17 cellular contexts compared by ENCODE assay signal in genomic region chr13:48560657-48561337, GRCh38. TPM values are rescaled to one million over a fixed set of nuclear protein-coding genes. Genes with fewer than 3 reads are reported as not detected.
A peak's percentile ranks its signal among the peaks of the same experiment; 100 is the strongest.
DNase-seq lines count a peak whose midpoint lies in the region; ATAC-seq and TF ChIP-seq lines count a peak whose summit lies in the region.
"Had no signal": no experiment of that assay in that cellular context is flagged by ENCODE, and none has a peak within 500 bp of the region (broad histone marks: within the 10 kb centered on the region; RNA-seq: fewer than 3 reads in every experiment).

No MANE protein-coding gene starts in this region.

- H3K27me3 ChIP-seq in BLaER1 (no peaks in the 10 kb centered on the region), DND-41 (ENCODE audit: insufficient read depth, low read length, poor library complexity) (no peaks in the 10 kb centered on the region), thyroid gland (no peaks in the 10 kb centered on the region)
- H3K27me3 ChIP-seq: tibial artery had no signal

- BruUV-seq in OCI-LY7 (replicated peaks; lab: Mats Ljungman, UMichigan) = no TSS peak

- TF ChIP-seq POLR2A in thyroid gland (IDR thresholded peaks at IDR 0.05) = no peak

- H3K36me3 Mint-ChIP-seq in effector memory CD8-positive, alpha-beta T cell (ENCODE audit: insufficient read depth) = peaks cover 14% of the 10 kb centered on the region

- peak; percentile 52 for DNase-seq in DND-41
- DNase-seq in OCI-LY7 (ENCODE audit: low spot score) = no peak
- no peak for DNase-seq in effector memory CD8-positive, alpha-beta T cell
- DNase-seq in thyroid gland = no peak
- no peak for DNase-seq in NCI-H2107 (lab: John Stamatoyannopoulos, UW)
- DNase-seq in NCI-H748 treated with DMSO at 0.1 percent for 48 hours (lab: John Stamatoyannopoulos, UW) = no peak
- DNase-seq: caudate nucleus; effector CD4-positive, alpha-beta T cell; kidney; naive thymus-derived CD4-positive, alpha-beta T cell; NCI-H1694; NCI-H345; tibial artery had no signal

- H3K4me3 Mint-ChIP-seq in effector memory CD8-positive, alpha-beta T cell = peak overlapping the region; percentile 49 to 52

- H3K4me1 Mint-ChIP-seq in effector memory CD8-positive, alpha-beta T cell (ENCODE audit: low read depth in 2 of 2) = peaks cover 37 to 54% of the 10 kb centered on the region in 2 donors

- peak; percentile 15; the same call in 2 of the 3 replicates for ATAC-seq in DND-41 (ENCODE audit: insufficient read depth, low read depth)
- no peak for ATAC-seq in effector memory CD8-positive, alpha-beta T cell (replicated peaks)
- no peak for ATAC-seq in GM19397 (IDR thresholded peaks at IDR 0.05; ENCODE audit: unreplicated experiment)
- ATAC-seq: naive thymus-derived CD4-positive, alpha-beta T cell had no signal

- H3K9me3 ChIP-seq in BLaER1 (peaks cover 5% of the 10 kb centered on the region), DND-41 (ENCODE audit: insufficient read depth, low read length, severe bottlenecking) (peaks cover 2% of the 10 kb centered on the region), OCI-LY7 (ENCODE audit: low read length) (peaks cover 22% of the 10 kb centered on the region), thyroid gland (no peaks in the 10 kb centered on the region)
- H3K9me3 ChIP-seq: tibial artery had no signal

- no peaks in the 10 kb centered on the region for H3K9me3 Mint-ChIP-seq in effector memory CD8-positive, alpha-beta T cell

- H3K4me1 ChIP-seq in BLaER1 (peaks cover 24% of the 10 kb centered on the region), DND-41 (ENCODE audit: insufficient read depth, low read length) (peaks cover 58% of the 10 kb centered on the region), OCI-LY7 (ENCODE audit: insufficient read depth, low read length, poor library complexity, severe bottlenecking) (peaks cover 48% of the 10 kb centered on the region), thyroid gland (no peaks in the 10 kb centered on the region)
- H3K4me1 ChIP-seq: tibial artery had no signal

- H3K27ac Mint-ChIP-seq in effector memory CD8-positive, alpha-beta T cell = peak overlapping the region in 1 of 2 donors; percentile 80
- H3K27ac Mint-ChIP-seq: activated T-helper 2 cell treated with anti-CD3 and anti-CD28 coated beads, Interferon-gamma antibody, Interleukin-2, Interleukin-4, amounts not matched to agents 10 μg/mL and 5 μg/mL and 100 μg/mL, durations not matched to agents 14 hours and 24 hours and 36 hours; progenitor cell of endocrine pancreas had no signal

- H4K20me1 ChIP-seq in BLaER1 = no peaks in the 10 kb centered on the region
- H4K20me1 ChIP-seq in DND-41 (ENCODE audit: insufficient read depth, low read length) = no peaks in the 10 kb centered on the region
- H4K20me1 ChIP-seq in OCI-LY7 (ENCODE audit: insufficient read depth, low read length) = no peaks in the 10 kb centered on the region

- H3K36me3 ChIP-seq in BLaER1 (no peaks in the 10 kb centered on the region), DND-41 (ENCODE audit: insufficient read depth, low read length) (no peaks in the 10 kb centered on the region), OCI-LY7 (ENCODE audit: insufficient read depth, low read length) (no peaks in the 10 kb centered on the region; the same call in 1 of the 2 replicates), thyroid gland (no peaks in the 10 kb centered on the region)
- H3K36me3 ChIP-seq: tibial artery had no signal

- POLR2A ChIA-PET in OCI-LY7 (lab: Charles Lee) = interaction anchor here (0.6 to 2.7 kb wide), 12 partner anchors 9 to 964 kb away, joined by 3 to 12 read pairs (median 4); no protein-coding TSS in a partner anchor

- H3K27ac ChIP-seq in BLaER1 (no peak overlapping the region), DND-41 (ENCODE audit: low read length) (peak overlapping the region; percentile 70), OCI-LY7 (ENCODE audit: low read depth, low read length, poor library complexity, severe bottlenecking) (peak overlapping the region; percentile 83), thyroid gland (no peak overlapping the region)
- H3K27ac ChIP-seq: tibial artery had no signal

- H3K4me2 ChIP-seq in BLaER1 (peak overlapping the region; percentile 28; the same call in 1 of the 2 replicates), DND-41 (ENCODE audit: insufficient read depth, low read length) (peak overlapping the region; percentile 58), OCI-LY7 (ENCODE audit: low read length) (peak overlapping the region; percentile 81)

- CTCF ChIA-PET in OCI-LY7 (lab: Charles Lee; ENCODE audit: unreplicated experiment) = interaction anchor here (0.7 to 1.2 kb wide), 2 partner anchors 16 to 18 kb away, joined by 3 read pairs; no protein-coding TSS in a partner anchor

- H3K4me3 ChIP-seq in BLaER1 (no peak overlapping the region), DND-41 (ENCODE audit: low read depth in 1 of 2, low read length in 2 of 2) (peak overlapping the region in 1 of 2 experiments; percentile 48; a peak in 2 of 4 replicates), OCI-LY7 (ENCODE audit: low read depth, low read length, poor library complexity, severe bottlenecking) (peak overlapping the region; percentile 35), thyroid gland (replicated peaks in 1 of 3) (no peak overlapping the region)
- H3K4me3 ChIP-seq: tibial artery had no signal

- 80 to 81% methylated on average over 9 of the region's 9 CpGs for WGBS in thyroid gland, 2 donors

- H2AFZ ChIP-seq in DND-41 (ENCODE audit: low read depth, low read length) = no peak overlapping the region
- peak overlapping the region; percentile 75; the same call in 1 of the 2 replicates for H2AFZ ChIP-seq in OCI-LY7 (ENCODE audit: low read length)

- H3K79me2 ChIP-seq in DND-41 (ENCODE audit: insufficient read depth, low read length) = no peaks in the 10 kb centered on the region
- H3K79me2 ChIP-seq in OCI-LY7 (ENCODE audit: insufficient read depth, low read depth, low read length) = no peaks in the 10 kb centered on the region

- intact Hi-C loops in OCI-LY7 (cut with micrococcal nuclease; ENCODE audit: unreplicated experiment) (loop anchor here (5.0 kb wide), 1 partner anchor 523 kb away; the partner anchor contains the start of gene NUDT15), thyroid gland (cut with DNase I) (no loop called here)

- no peaks in the 10 kb centered on the region for H3K9me2 ChIP-seq in OCI-LY7 (ENCODE audit: insufficient read depth, low read length)

- H3K9ac ChIP-seq in BLaER1 (no peak overlapping the region), DND-41 (ENCODE audit: low read depth, low read length) (peak overlapping the region; percentile 31; the same call in 1 of the 2 replicates)

- peaks cover 0 to 8% of the 10 kb centered on the region in 2 donors for H3K27me3 Mint-ChIP-seq in effector memory CD8-positive, alpha-beta T cell

- TF ChIP-seq CTCF in DND-41 (IDR thresholded peaks at IDR 0.05; ENCODE audit: borderline replicate concordance, extremely low read depth, low read length, poor library complexity, severe bottlenecking) (no peak), OCI-LY7 (conservative IDR thresholded peaks at IDR 0.05; ENCODE audit: low read length) (no peak), thyroid gland (IDR thresholded peaks at IDR 0.05) (no peak)

RNA-seq across cellular contexts. Expression of gene RCBTB2, which starts 27.9 kb away (rescaled TPM):
- 4.4 and 9.0 TPM in 2 replicates for total RNA-seq in OCI-LY7 (2014; rRNA removed; shearing (Covaris generic))
- total RNA-seq in OCI-LY7 (2022) = 7.2 and 7.3 TPM in 2 replicates
- total RNA-seq in thyroid gland = 10 to 100 TPM; 29.1 to 49.6 (median 34.9) TPM

Comparison
In these comparisons a context has a peak if more than half of its experiments do, and no peak if none do; other contexts are left out.
1. H3K27ac ChIP-seq: peak in DND-41 (single experiment) and OCI-LY7 (single experiment); none in BLaER1 (single experiment) and thyroid gland (0 of 3).
2. H3K4me2 ChIP-seq: peak in every context shown above with its lines; median percentile 81 in OCI-LY7; 58 in DND-41; 28 in BLaER1.